16 cellular contexts compared by ENCODE assay signal in genomic region chr9:75539558-75539957, GRCh38.
"Had no signal": no experiment of that assay in that cellular context is flagged by ENCODE, and none has a peak within 500 bp of the region (broad histone marks: within the 10 kb centered on the region; RNA-seq: fewer than 3 reads in every experiment).

No MANE protein-coding gene starts in this region.

- H3K9me3 ChIP-seq: gastroesophageal sphincter, neutrophil, psoas muscle, transverse colon had no signal

- H3K4me3 ChIP-seq: gastroesophageal sphincter, psoas muscle, skin epidermis, transverse colon had no signal

- DNase-seq: central memory CD4-positive, alpha-beta T cell; cortex of kidney; effector memory CD4-positive, alpha-beta T cell; foreskin fibroblast; glutamatergic neuron; islet precursor cell; naive thymus-derived CD4-positive, alpha-beta T cell; psoas muscle; retina; stimulated activated CD4-positive, alpha-beta T cell treated with anti-CD3 and anti-CD28 coated beads, Interleukin-2, amount 100 ng/mL, for 24 hours; stimulated activated CD4-positive, alpha-beta T cell treated with anti-CD3 and anti-CD28 coated beads, Interleukin-4, amount 100 ng/mL, for 4 hours; stimulated activated naive CD4-positive, alpha-beta T cell; transverse colon had no signal

- H3K36me3 ChIP-seq: gastroesophageal sphincter, neutrophil, transverse colon had no signal

- H3K27me3 ChIP-seq: gastroesophageal sphincter, neutrophil, transverse colon had no signal

- H3K4me1 ChIP-seq: gastroesophageal sphincter, psoas muscle had no signal

- H3K27ac ChIP-seq: gastroesophageal sphincter, neutrophil, psoas muscle, skin epidermis, transverse colon had no signal
